Comparison of ENCODE assay signal across 8 cellular contexts in the genomic region with DNA sequence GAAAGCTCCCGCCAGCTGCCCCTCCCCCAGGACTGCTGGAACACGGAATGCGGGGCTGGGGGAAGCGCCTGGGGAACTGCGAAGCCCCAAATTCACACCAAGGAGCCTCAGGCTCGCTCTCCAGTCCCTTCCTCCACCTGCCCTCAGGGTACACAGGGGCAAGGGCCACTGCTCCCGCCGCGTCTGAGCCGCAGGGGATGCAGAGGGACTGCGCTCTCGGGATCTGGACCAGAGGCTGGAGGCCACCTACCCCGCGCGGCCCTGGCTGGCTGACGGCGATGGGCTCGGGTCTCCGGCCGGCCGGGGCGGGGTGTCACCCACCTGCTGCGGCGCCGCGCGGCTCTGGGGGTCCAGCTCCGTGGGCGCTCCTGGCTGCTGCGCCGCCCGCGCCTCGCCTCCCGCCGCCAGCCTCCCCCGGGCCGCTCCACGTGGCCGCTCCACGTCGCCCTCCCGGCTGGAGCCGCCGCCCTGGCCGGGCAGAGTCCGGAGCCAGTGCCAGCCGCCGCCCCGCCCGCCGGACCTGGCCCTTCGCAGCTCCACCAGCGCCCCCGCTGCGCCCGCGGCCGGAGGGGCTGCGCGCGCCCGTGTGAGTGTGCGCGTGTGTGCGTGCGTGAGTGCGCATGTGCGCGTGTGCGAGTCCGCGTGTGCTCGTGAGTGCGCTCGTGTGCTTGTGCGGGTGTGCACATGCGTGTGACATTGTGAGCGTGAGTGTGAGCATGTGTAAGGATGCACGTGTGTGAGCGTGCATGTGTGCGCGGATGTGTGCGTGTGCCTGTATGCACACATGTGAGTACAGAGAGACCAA. TPM values are rescaled to one million over a fixed set of nuclear protein-coding genes. Genes with fewer than 3 reads are reported as not detected.
DNase-seq lines count a peak whose midpoint lies in the region; ATAC-seq and TF ChIP-seq lines count a peak whose summit lies in the region.

TSS of gene CGREF1 (minus strand) at position 604 of the 805 bp plus-strand sequence. CDS start 14,762 bp downstream, outside the sequence.

- H4K5ac ChIP-seq in mesendoderm (ENCODE audit: low read length): no peak within 1 kb of the TSS

- DNase-seq in GM06990 (ENCODE audit: extremely low read depth, insufficient read length): no peak
- no peak for DNase-seq in NCI-H460 (ENCODE audit: extremely low read depth, low read depth)
- DNase-seq in cerebellar cortex (ENCODE audit: low spot score): peak; percentile 55
- DNase-seq in mesendoderm: peak; percentile 23
- no peak for DNase-seq in tibial nerve (ENCODE audit: low spot score in 2 of 2)
- no peak for DNase-seq in NCI-H1436 treated with DMSO at 0.1 percent for 48 hours (lab: John Stamatoyannopoulos, UW)

- H2BK5ac ChIP-seq in mesendoderm (ENCODE audit: low read length): no peak within 1 kb of the TSS

- no peak within 1 kb of the TSS for H4K8ac ChIP-seq in mesendoderm (ENCODE audit: low read depth, low read length)

- H3K27ac ChIP-seq in mesendoderm (ENCODE audit: low read depth, low read length): no peak within 1 kb of the TSS
- H3K27ac ChIP-seq in tibial nerve: no peak within 1 kb of the TSS

- no CpG with 5 or more reads among the region's 84 CpGs for WGBS in mesendoderm (ENCODE audit: extremely low coverage, insufficient coverage, low lambda C conversion rate)
- 11 to 12% methylated on average over 18 to 26 of the region's 84 CpGs for WGBS in tibial nerve, 2 donors

- H3K9ac ChIP-seq in mesendoderm (ENCODE audit: low read length): peak within 1 kb of the TSS; percentile 11

- H3K4me3 ChIP-seq in GM06990 (replicated peaks; ENCODE audit: low read depth, low read length) (peak within 1 kb of the TSS; percentile 30), mesendoderm (ENCODE audit: low read length) (no peak within 1 kb of the TSS), tibial nerve (peak within 1 kb of the TSS; percentile 19 to 54 (median 29))

- H3K36me3 ChIP-seq in GM06990 (ENCODE audit: control insufficient read depth, insufficient read depth, low read length) (no peaks in the 10 kb centered on the region), mesendoderm (ENCODE audit: control insufficient read depth, insufficient read depth, low read length) (no peaks in the 10 kb centered on the region), tibial nerve (no peaks in the 10 kb centered on the region)

- H3K4ac ChIP-seq in mesendoderm (ENCODE audit: low read depth, low read length): no peak within 1 kb of the TSS

- no peak within 1 kb of the TSS for H2BK120ac ChIP-seq in mesendoderm (ENCODE audit: low read depth, low read length)

- no peak within 1 kb of the TSS for H3K18ac ChIP-seq in mesendoderm (ENCODE audit: low read length)

- H3K56ac ChIP-seq in mesendoderm (ENCODE audit: low read length): peak within 1 kb of the TSS; percentile 81

- no peak for TF ChIP-seq POLR2A in tibial nerve (IDR thresholded peaks at IDR 0.05)

- TF ChIP-seq CTCF in GM06990 (IDR thresholded peaks at IDR 0.05; ENCODE audit: insufficient read depth, low read length, poor library complexity, severe bottlenecking) (no peak), tibial nerve (IDR thresholded peaks at IDR 0.05) (no peak)

- no peak within 1 kb of the TSS for H2AK5ac ChIP-seq in mesendoderm (ENCODE audit: low read length)

- no peaks in the 10 kb centered on the region for H3K9me3 ChIP-seq in tibial nerve

- no peak within 1 kb of the TSS for H3K23ac ChIP-seq in mesendoderm (ENCODE audit: low read length)

- H3K4me2 ChIP-seq in mesendoderm (ENCODE audit: low read length): peak within 1 kb of the TSS; percentile 56

- no peaks in the 10 kb centered on the region for H3K79me1 ChIP-seq in mesendoderm (ENCODE audit: low read length)

- H3K27me3 ChIP-seq in GM06990 (replicated peaks; ENCODE audit: control insufficient read depth, insufficient read depth, low read length): peaks cover 4% of the 10 kb centered on the region
- H3K27me3 ChIP-seq in mesendoderm (ENCODE audit: insufficient read depth, low read length, poor library complexity): peaks cover 16% of the 10 kb centered on the region
- peaks cover 0 to 31% of the 10 kb centered on the region in 2 donors for H3K27me3 ChIP-seq in tibial nerve

- peaks cover 2% of the 10 kb centered on the region for H3K4me1 ChIP-seq in mesendoderm (ENCODE audit: control insufficient read depth, low read depth, low read length)
- H3K4me1 ChIP-seq in tibial nerve: peaks cover 0 to 21% (median 7%) of the 10 kb centered on the region in 4 donors

- H3K79me2 ChIP-seq in mesendoderm (ENCODE audit: control insufficient read depth, insufficient read depth, low read length): no peaks in the 10 kb centered on the region

- ATAC-seq in GM19397 (IDR thresholded peaks at IDR 0.05; ENCODE audit: unreplicated experiment): no peak
- ATAC-seq in HG02973 (IDR thresholded peaks at IDR 0.05; ENCODE audit: unreplicated experiment): no peak

- H2BK15ac ChIP-seq in mesendoderm (replicated peaks; ENCODE audit: low read depth): no peak within 1 kb of the TSS

- TF ChIP-seq EP300 in tibial nerve (IDR thresholded peaks at IDR 0.05): no peak

RNA-seq across cellular contexts. Expression of gene CGREF1, which starts in this region (rescaled TPM):
- total RNA-seq in NCI-H460 (2014; rRNA removed; shearing (Covaris generic)): 43.2 and 45.2 TPM in 2 replicates
- polyA plus RNA-seq in NCI-H460 (2014; cell fraction: nucleus; rRNA removed): 67.1 and 68.9 TPM in 2 replicates
- polyA plus RNA-seq in mesendoderm (2013, experiment 1 of 2): 2.0 TPM
- 2.0 TPM for polyA plus RNA-seq in mesendoderm (2013, experiment 2 of 2)
- total RNA-seq in tibial nerve: 10 to 100 TPM in 1 of 4 donors, 1 to 10 TPM in 3; 2.8 to 15.9 (median 8.4) TPM

Comparison
In these comparisons a context has a peak if more than half of its experiments do, and no peak if none do; other contexts are left out.
1. DNase-seq: peak in cerebellar cortex (single experiment) and mesendoderm (single experiment); none in GM06990 (single experiment), NCI-H460 (single experiment), tibial nerve (0 of 2) and NCI-H1436 treated with DMSO at 0.1 percent for 48 hours (single experiment).